In the genomic region with DNA sequence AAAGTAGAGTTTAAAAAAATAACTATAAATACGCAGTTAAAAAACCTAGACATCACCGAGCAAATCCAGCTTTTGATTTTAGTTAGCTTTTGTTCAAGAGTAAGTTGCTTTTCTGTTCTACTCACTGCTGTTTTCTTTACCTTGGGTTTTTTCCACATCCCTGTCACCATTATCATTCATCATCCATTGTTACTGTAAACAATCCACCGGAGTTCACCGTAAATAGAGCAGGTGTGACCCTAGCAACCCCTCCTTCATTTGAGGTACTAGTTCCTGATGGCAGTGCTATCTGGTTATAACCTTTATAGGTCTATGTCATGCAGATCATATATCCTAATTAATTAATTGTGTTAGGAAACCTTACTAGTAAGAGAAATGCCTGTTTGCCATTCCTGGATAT, we compare ENCODE assay signal across 29 cellular contexts. TPM values are rescaled to one million over a fixed set of nuclear protein-coding genes. Genes with fewer than 3 reads are reported as not detected.
DNase-seq lines count a peak whose midpoint lies in the region; ATAC-seq lines count a peak whose summit lies in the region.
"Had no signal": no experiment of that assay in that cellular context is flagged by ENCODE, and none has a peak within 500 bp of the region (broad histone marks: within the 10 kb centered on the region; RNA-seq: fewer than 3 reads in every experiment).

No MANE protein-coding gene starts in this region.

- H3K79me2 ChIP-seq in mesendoderm (ENCODE audit: control insufficient read depth, insufficient read depth, low read length) (no peaks in the 10 kb centered on the region), Karpas-422 (ENCODE audit: low read length) (no peaks in the 10 kb centered on the region)

- no peaks in the 10 kb centered on the region for H3K9me3 ChIP-seq in Karpas-422 (ENCODE audit: low read length)
- H3K9me3 ChIP-seq: colonic mucosa, esophagus muscularis mucosa, left ventricle myocardium inferior had no signal

- H3K36me3 ChIP-seq in mesendoderm (ENCODE audit: control insufficient read depth, insufficient read depth, low read length): no peaks in the 10 kb centered on the region
- no peaks in the 10 kb centered on the region for H3K36me3 ChIP-seq in Karpas-422 (ENCODE audit: insufficient read depth, low read length)
- H3K36me3 ChIP-seq: colonic mucosa, esophagus muscularis mucosa, left ventricle myocardium inferior had no signal

- no peak overlapping the region for H3K23ac ChIP-seq in mesendoderm (ENCODE audit: low read length)

- H2AFZ ChIP-seq in Karpas-422 (ENCODE audit: low read length): no peak overlapping the region

- H3K56ac ChIP-seq in mesendoderm (ENCODE audit: low read length): no peak overlapping the region

- no peak overlapping the region for H4K5ac ChIP-seq in mesendoderm (ENCODE audit: low read length)

- H3K27me3 ChIP-seq in mesendoderm (ENCODE audit: insufficient read depth, low read length, poor library complexity): no peaks in the 10 kb centered on the region
- no peaks in the 10 kb centered on the region for H3K27me3 ChIP-seq in Karpas-422 (ENCODE audit: low read length)
- H3K27me3 ChIP-seq: colonic mucosa, esophagus muscularis mucosa had no signal

- no peak overlapping the region for H3K18ac ChIP-seq in mesendoderm (ENCODE audit: low read length)

- no peak for ATAC-seq in HG03280 (IDR thresholded peaks at IDR 0.05; ENCODE audit: unreplicated experiment)
- ATAC-seq: HCT116; naive thymus-derived CD4-positive, alpha-beta T cell had no signal

- no peak overlapping the region for H3K9ac ChIP-seq in mesendoderm (ENCODE audit: low read length)
- H3K9ac ChIP-seq in Karpas-422 (ENCODE audit: low read length): no peak overlapping the region

- no CpG with 5 or more reads among the region's 4 CpGs for WGBS in mesendoderm (ENCODE audit: extremely low coverage, insufficient coverage, low lambda C conversion rate)

- no peak overlapping the region for H2BK120ac ChIP-seq in mesendoderm (ENCODE audit: low read depth, low read length)

- no peak overlapping the region for H4K8ac ChIP-seq in mesendoderm (ENCODE audit: low read depth, low read length)

- no peak overlapping the region for H2AK5ac ChIP-seq in mesendoderm (ENCODE audit: low read length)

- H3K4me2 ChIP-seq in mesendoderm (ENCODE audit: low read length) (no peak overlapping the region), Karpas-422 (ENCODE audit: low read depth, low read length, poor library complexity, severe bottlenecking) (no peak overlapping the region)

- DNase-seq in NCI-H1092 treated with DMSO at 0.1 percent for 48 hours (lab: John Stamatoyannopoulos, UW) (peak; percentile 41), NCI-H1092 (lab: John Stamatoyannopoulos, UW) (no peak), NCI-H2029 treated with DMSO at 0.1 percent for 48 hours (lab: John Stamatoyannopoulos, UW) (peak; percentile 61), NCI-H774 (lab: John Stamatoyannopoulos, UW) (peak; percentile 89), mesendoderm (peak; percentile 18), Karpas-422 (no peak)
- DNase-seq in activated effector memory CD4-positive, alpha-beta T cell treated with Interleukin-2 at 50 U/mL for 16 hours: no peak
- DNase-seq: activated CD8-positive, alpha-beta memory T cell treated with anti-CD3 and anti-CD28 coated beads for 24 hours; activated T-cell treated with anti-CD3 and anti-CD28 coated beads, Interleukin-2, amount 50 U/mL, for 1 hour; CD4-positive, CD25-positive, alpha-beta regulatory T cell; colonic mucosa; DMS 273 treated with DMSO at 0.1 percent for 48 hours; foreskin melanocyte; GF-D8; left ventricle myocardium inferior; naive thymus-derived CD4-positive, alpha-beta T cell; NCI-H1694; NCI-H526; nucleus accumbens; RPMI8226; trophoblast cell had no signal

- H3K27ac ChIP-seq in mesendoderm (ENCODE audit: low read depth, low read length) (no peak overlapping the region), Karpas-422 (ENCODE audit: low read length) (no peak overlapping the region)
- H3K27ac ChIP-seq: 22Rv1, colonic mucosa, esophagus muscularis mucosa, left ventricle myocardium inferior, SK-N-MC had no signal

- no peak overlapping the region for H3K4ac ChIP-seq in mesendoderm (ENCODE audit: low read depth, low read length)

- H3K4me1 ChIP-seq in mesendoderm (ENCODE audit: control insufficient read depth, low read depth, low read length): no peaks in the 10 kb centered on the region
- no peaks in the 10 kb centered on the region for H3K4me1 ChIP-seq in Karpas-422 (ENCODE audit: low read length)
- H3K4me1 ChIP-seq: colonic mucosa, left ventricle myocardium inferior had no signal

- H3K79me1 ChIP-seq in mesendoderm (ENCODE audit: low read length): no peaks in the 10 kb centered on the region

- no peaks in the 10 kb centered on the region for H4K20me1 ChIP-seq in Karpas-422 (ENCODE audit: insufficient read depth, low read depth, low read length)

- H2BK15ac ChIP-seq in mesendoderm (replicated peaks; ENCODE audit: low read depth): no peak overlapping the region

- H2BK5ac ChIP-seq in mesendoderm (ENCODE audit: low read length): no peak overlapping the region

- H3K9me2 ChIP-seq in Karpas-422 (replicated peaks; ENCODE audit: insufficient read depth, low read length): no peaks in the 10 kb centered on the region

- H3K4me3 ChIP-seq in mesendoderm (ENCODE audit: low read length) (no peak overlapping the region), Karpas-422 (ENCODE audit: low read length) (no peak overlapping the region)
- H3K4me3 ChIP-seq: colonic mucosa, esophagus muscularis mucosa, left ventricle myocardium inferior, SK-N-MC had no signal

RNA-seq across cellular contexts. Expression of gene TEX13D, which starts 43.0 kb away (rescaled TPM):
- 0.01 TPM for polyA plus RNA-seq in mesendoderm (2013, experiment 1 of 2)
- polyA plus RNA-seq in mesendoderm (2013, experiment 2 of 2): not detected
- 0.82 and 2.0 TPM in 2 replicates for total RNA-seq in Karpas-422 (2014; rRNA removed; shearing (Covaris generic); ENCODE audit: low replicate concordance)
- total RNA-seq: CD4-positive, CD25-positive, alpha-beta regulatory T cell; colonic mucosa; left ventricle myocardium inferior; mesothelial cell of epicardium; naive thymus-derived CD4-positive, alpha-beta T cell; skeletal muscle tissue had no signal
- polyA plus RNA-seq: adipose tissue; CD4-positive, CD25-positive, alpha-beta regulatory T cell; naive thymus-derived CD4-positive, alpha-beta T cell had no signal

RNA-seq across cellular contexts. Expression of gene SH2D1A, which starts 56.9 kb away (rescaled TPM):
- not detected for polyA plus RNA-seq in mesendoderm (2013, experiment 1 of 2)
- polyA plus RNA-seq in mesendoderm (2013, experiment 2 of 2): not detected
- total RNA-seq in Karpas-422 (2014; rRNA removed; shearing (Covaris generic); ENCODE audit: low replicate concordance): 0.72 and 1.5 TPM in 2 replicates
- total RNA-seq: mesothelial cell of epicardium had no signal

Comparison
In these comparisons a context has a peak if more than half of its experiments do, and no peak if none do; other contexts are left out.
1. DNase-seq: peak in NCI-H1092 treated with DMSO at 0.1 percent for 48 hours (single experiment), NCI-H2029 treated with DMSO at 0.1 percent for 48 hours (single experiment), NCI-H774 (single experiment) and mesendoderm (single experiment); none in NCI-H1092 (single experiment), activated effector memory CD4-positive, alpha-beta T cell treated with Interleukin-2 at 50 U/mL for 16 hours (single experiment) and Karpas-422 (single experiment).